ENCODE assay signal across 11 cellular contexts in the genomic region with DNA sequence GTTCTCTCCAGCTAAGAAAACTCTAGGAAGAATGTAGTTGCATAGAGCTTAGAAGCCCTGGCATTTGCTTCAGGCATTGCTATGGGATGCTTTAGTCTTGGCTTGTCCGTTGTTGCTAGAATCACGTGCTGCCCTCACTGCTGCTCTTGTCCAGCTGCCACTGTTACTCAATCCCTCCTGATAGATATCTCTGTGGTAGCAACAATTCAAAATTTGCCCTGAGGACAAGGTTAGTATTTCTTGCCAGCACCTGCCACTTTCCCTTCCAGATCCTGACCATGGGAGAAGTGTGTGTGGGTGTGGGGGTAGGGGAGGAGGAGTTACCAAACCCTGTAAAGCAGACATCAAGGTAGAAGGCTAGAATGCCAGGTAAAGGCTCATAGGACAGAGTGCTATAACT.
DNase-seq lines count a peak whose midpoint lies in the region; ATAC-seq, FAIRE-seq and TF ChIP-seq lines count a peak whose summit lies in the region.
"Had no signal": no experiment of that assay in that cellular context is flagged by ENCODE, and none has a peak within 500 bp of the region (broad histone marks: within the 10 kb centered on the region; RNA-seq: fewer than 3 reads in every experiment).

No MANE protein-coding gene starts in this region.

- peaks cover 24% of the 10 kb centered on the region for H3K4me1 ChIP-seq in left ventricle myocardium inferior

- no peaks in the 10 kb centered on the region for H3K9me3 ChIP-seq in left ventricle myocardium inferior (replicated peaks)

- peak; percentile 12 for DNase-seq in NCI-H2227 treated with DMSO at 0.1 percent for 48 hours (lab: John Stamatoyannopoulos, UW)
- DNase-seq in NCI-H2227 (lab: John Stamatoyannopoulos, UW; ENCODE audit: unreplicated experiment), result no peak
- DNase-seq in SHP77 treated with DMSO at 0.1 percent for 48 hours (lab: John Stamatoyannopoulos, UW), result peak; percentile 62
- peak; percentile 19 for DNase-seq in left ventricle myocardium inferior
- DNase-seq in stimulated activated naive B cell treated with anti-CD40 and anti-IgM and Interleukin-4, amounts not matched to agents 10 μg/mL and 1 μg/mL and 100 μg/mL, for 72 hours, result no peak
- DNase-seq in T1000 (lab: John Stamatoyannopoulos, UW), result no peak
- no peak for DNase-seq in GM19239 (ENCODE audit: insufficient read length, low spot score)
- DNase-seq: activated naive CD4-positive, alpha-beta T cell treated with anti-CD3 and anti-CD28 coated beads, Interleukin-2, amount 50 U/mL, for 16 hours; left colon had no signal

- H3K4me3 Mint-ChIP-seq in stimulated activated naive B cell treated with anti-CD40 and anti-IgM and Interleukin-4, amounts not matched to agents 10 μg/mL and 1 μg/mL and 100 μg/mL, for 72 hours, result no peak overlapping the region

- H3K9me3 Mint-ChIP-seq in stimulated activated naive B cell treated with anti-CD40 and anti-IgM and Interleukin-4, amounts not matched to agents 10 μg/mL and 1 μg/mL and 100 μg/mL, for 72 hours, result no peaks in the 10 kb centered on the region

- H3K27me3 Mint-ChIP-seq in stimulated activated naive B cell treated with anti-CD40 and anti-IgM and Interleukin-4, amounts not matched to agents 10 μg/mL and 1 μg/mL and 100 μg/mL, for 72 hours, result no peaks in the 10 kb centered on the region

- ATAC-seq in stimulated activated naive B cell treated with anti-CD40 and anti-IgM and Interleukin-4, amounts not matched to agents 10 μg/mL and 1 μg/mL and 100 μg/mL, for 72 hours (replicated peaks), result no peak
- ATAC-seq in GM18858 (IDR thresholded peaks at IDR 0.05; ENCODE audit: unreplicated experiment), result no peak
- ATAC-seq: left colon had no signal

- no peaks in the 10 kb centered on the region for H3K4me1 Mint-ChIP-seq in stimulated activated naive B cell treated with anti-CD40 and anti-IgM and Interleukin-4, amounts not matched to agents 10 μg/mL and 1 μg/mL and 100 μg/mL, for 72 hours

- intact Hi-C loops in left ventricle myocardium inferior (cut with micrococcal nuclease), result no loop called here

- H3K27ac Mint-ChIP-seq in stimulated activated naive B cell treated with anti-CD40 and anti-IgM and Interleukin-4, amounts not matched to agents 10 μg/mL and 1 μg/mL and 100 μg/mL, for 72 hours, result no peak overlapping the region

- no peaks in the 10 kb centered on the region for H3K36me3 ChIP-seq in left ventricle myocardium inferior

- FAIRE-seq in GM19239 (lab: Jason Lieb, UNC), result no peak
- FAIRE-seq: A204.1 had no signal

- no peaks in the 10 kb centered on the region for H3K27me3 ChIP-seq in left ventricle myocardium inferior (ENCODE audit: low read depth)

- peak overlapping the region; percentile 50 for H3K4me3 ChIP-seq in left ventricle myocardium inferior

- no peaks in the 10 kb centered on the region for H3K36me3 Mint-ChIP-seq in stimulated activated naive B cell treated with anti-CD40 and anti-IgM and Interleukin-4, amounts not matched to agents 10 μg/mL and 1 μg/mL and 100 μg/mL, for 72 hours

- no peak for TF ChIP-seq CTCF in left ventricle myocardium inferior (IDR thresholded peaks at IDR 0.05; ENCODE audit: borderline replicate concordance)

- peak overlapping the region; percentile 83 for H3K27ac ChIP-seq in left ventricle myocardium inferior (replicated peaks)

Comparison
In these comparisons a context has a peak if more than half of its experiments do, and no peak if none do; other contexts are left out.
1. DNase-seq: peak in NCI-H2227 treated with DMSO at 0.1 percent for 48 hours (single experiment), SHP77 treated with DMSO at 0.1 percent for 48 hours (single experiment) and left ventricle myocardium inferior (single experiment); none in NCI-H2227 (single experiment), stimulated activated naive B cell treated with anti-CD40 and anti-IgM and Interleukin-4, amounts not matched to agents 10 μg/mL and 1 μg/mL and 100 μg/mL, for 72 hours (single experiment), T1000 (single experiment) and GM19239 (single experiment).